In genomic region chr1:112704908-112705627, GRCh38 we compare ENCODE assay signal across 1 cellular context.
A peak's percentile ranks its signal among the peaks of the same experiment; 100 is the strongest.
TF ChIP-seq lines count a peak whose summit lies in the region.

No MANE protein-coding gene starts in this region.

TF ChIP-seq in GM12878, 131 proteins besides CTCF, POLR2A, EP300 and RAD21 (continued from another document):
- TF ChIP-seq REST (IDR thresholded peaks at IDR 0.05; ENCODE audit: low read depth, low read length) (no peak), TAF1 (IDR thresholded peaks at IDR 0.05; ENCODE audit: borderline replicate concordance, low read depth, low read length) (peak; percentile 89), ETV6 (conservative IDR thresholded peaks at IDR 0.05 in 1 of 2, IDR thresholded peaks at IDR 0.05 in 1 of 2; ENCODE audit: borderline replicate concordance in 1 of 2, low read depth in 1 of 2) (no peak), JUND (IDR thresholded peaks at IDR 0.05; ENCODE audit: low read depth, low read length) (no peak), CREB1 (IDR thresholded peaks at IDR 0.05; ENCODE audit: low read depth) (peak; percentile 55; the same call in 1 of the 2 replicates), HDAC2 (IDR thresholded peaks at IDR 0.05) (no peak), RB1 (IDR thresholded peaks at IDR 0.05; ENCODE audit: borderline replicate concordance) (no peak), SRF (IDR thresholded peaks at IDR 0.05; ENCODE audit: low read depth in 2 of 2, low read length in 2 of 2) (no peak), BACH1 (IDR thresholded peaks at IDR 0.05; ENCODE audit: borderline replicate concordance) (no peak), BMI1 (IDR thresholded peaks at IDR 0.05; ENCODE audit: borderline replicate concordance) (no peak), SKIL (IDR thresholded peaks at IDR 0.05; ENCODE audit: low read depth, poor library complexity, severe bottlenecking) (peak; percentile 40)
